1 cellular context compared by ENCODE assay signal in genomic region chr9:68706579-68707201, GRCh38.
TF ChIP-seq lines count a peak whose summit lies in the region.

No MANE protein-coding gene starts in this region.

TF ChIP-seq in GM12878, 131 proteins besides CTCF, POLR2A, EP300 and RAD21 (continued from another document and continues in another):
- TF ChIP-seq BRCA1 (IDR thresholded peaks at IDR 0.05; ENCODE audit: low read depth, low read length) (no peak), TCF3 (IDR thresholded peaks at IDR 0.05; ENCODE audit: borderline replicate concordance, insufficient read depth, low read depth, low read length) (no peak), RCOR1 (conservative IDR thresholded peaks at IDR 0.05; ENCODE audit: low read depth, low read length) (no peak), KLF5 (IDR thresholded peaks at IDR 0.05; ENCODE audit: partially characterized antibody) (no peak), WRNIP1 (IDR thresholded peaks at IDR 0.05; ENCODE audit: borderline replicate concordance, low read depth, low read length) (no peak), NR2C1 (IDR thresholded peaks at IDR 0.05) (no peak), RAD51 (IDR thresholded peaks at IDR 0.05) (no peak), E2F8 (IDR thresholded peaks at IDR 0.05; ENCODE audit: low read depth, partially characterized antibody) (no peak), STAT3 (IDR thresholded peaks at IDR 0.05; ENCODE audit: low read depth, low read length) (no peak), SMARCA5 (IDR thresholded peaks at IDR 0.05) (no peak), MTA3 (IDR thresholded peaks at IDR 0.05; ENCODE audit: borderline replicate concordance, low read length) (peak; percentile 63; the same call in 1 of the 2 replicates), SMAD1 (IDR thresholded peaks at IDR 0.05; ENCODE audit: low read depth, partially characterized antibody) (no peak), NRF1 (conservative IDR thresholded peaks at IDR 0.05; ENCODE audit: low read depth, low read length) (no peak), FOXK2 (IDR thresholded peaks at IDR 0.05) (no peak), BCL11A (IDR thresholded peaks at IDR 0.05; ENCODE audit: low read depth, low read length) (0 out of 2 replicates have a peak, but pooled peaks have one; percentile 9), KDM1A (IDR thresholded peaks at IDR 0.05; ENCODE audit: borderline replicate concordance) (no peak), POLR2AphosphoS5 (IDR thresholded peaks at IDR 0.05; ENCODE audit: low read length) (no peak), ZNF24 (IDR thresholded peaks at IDR 0.05) (no peak), ZNF384 (IDR thresholded peaks at IDR 0.05; ENCODE audit: borderline replicate concordance, low read depth, low read length) (no peak), SUZ12 (IDR thresholded peaks at IDR 0.05; ENCODE audit: unreplicated experiment) (no peak), ASH2L (IDR thresholded peaks at IDR 0.05; ENCODE audit: borderline replicate concordance, low read depth) (no peak), BACH1 (IDR thresholded peaks at IDR 0.05; ENCODE audit: borderline replicate concordance) (no peak), POLR2AphosphoS2 (IDR thresholded peaks at IDR 0.05; ENCODE audit: low read depth, low read length) (no peak), DPF2 (IDR thresholded peaks at IDR 0.05) (0 out of 2 replicates have a peak, but pooled peaks have one; percentile 46), TCF7 (IDR thresholded peaks at IDR 0.05; ENCODE audit: borderline replicate concordance) (no peak; the same call in 1 of the 2 replicates), RB1 (IDR thresholded peaks at IDR 0.05; ENCODE audit: borderline replicate concordance) (no peak), NKRF (conservative IDR thresholded peaks at IDR 0.05) (no peak), TARDBP (IDR thresholded peaks at IDR 0.05; ENCODE audit: borderline replicate concordance) (no peak), IKZF1 (conservative IDR thresholded peaks at IDR 0.05) (peak; percentile 80), SPI1 (IDR thresholded peaks at IDR 0.05; ENCODE audit: borderline replicate concordance, insufficient read depth, low read depth, low read length) (peak; percentile 21; the same call in 1 of the 2 replicates), ESRRA (IDR thresholded peaks at IDR 0.05; ENCODE audit: low read length) (no peak), BCLAF1 (IDR thresholded peaks at IDR 0.05) (no peak), HCFC1 (IDR thresholded peaks at IDR 0.05; ENCODE audit: low read length) (no peak), MLLT1 (IDR thresholded peaks at IDR 0.05) (no peak), RFX5 (IDR thresholded peaks at IDR 0.05; ENCODE audit: low read depth, low read length) (no peak), TAF1 (IDR thresholded peaks at IDR 0.05; ENCODE audit: borderline replicate concordance, low read depth, low read length) (0 out of 2 replicates have a peak, but pooled peaks have one; percentile 30)
- TF ChIP-seq, protein P1, sequence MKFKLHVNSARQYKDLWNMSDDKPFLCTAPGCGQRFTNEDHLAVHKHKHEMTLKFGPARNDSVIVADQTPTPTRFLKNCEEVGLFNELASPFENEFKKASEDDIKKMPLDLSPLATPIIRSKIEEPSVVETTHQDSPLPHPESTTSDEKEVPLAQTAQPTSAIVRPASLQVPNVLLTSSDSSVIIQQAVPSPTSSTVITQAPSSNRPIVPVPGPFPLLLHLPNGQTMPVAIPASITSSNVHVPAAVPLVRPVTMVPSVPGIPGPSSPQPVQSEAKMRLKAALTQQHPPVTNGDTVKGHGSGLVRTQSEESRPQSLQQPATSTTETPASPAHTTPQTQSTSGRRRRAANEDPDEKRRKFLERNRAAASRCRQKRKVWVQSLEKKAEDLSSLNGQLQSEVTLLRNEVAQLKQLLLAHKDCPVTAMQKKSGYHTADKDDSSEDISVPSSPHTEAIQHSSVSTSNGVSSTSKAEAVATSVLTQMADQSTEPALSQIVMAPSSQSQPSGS (IDR thresholded peaks at IDR 0.05; ENCODE audit: low read length): peak; percentile 73
- TF ChIP-seq, protein P2, sequence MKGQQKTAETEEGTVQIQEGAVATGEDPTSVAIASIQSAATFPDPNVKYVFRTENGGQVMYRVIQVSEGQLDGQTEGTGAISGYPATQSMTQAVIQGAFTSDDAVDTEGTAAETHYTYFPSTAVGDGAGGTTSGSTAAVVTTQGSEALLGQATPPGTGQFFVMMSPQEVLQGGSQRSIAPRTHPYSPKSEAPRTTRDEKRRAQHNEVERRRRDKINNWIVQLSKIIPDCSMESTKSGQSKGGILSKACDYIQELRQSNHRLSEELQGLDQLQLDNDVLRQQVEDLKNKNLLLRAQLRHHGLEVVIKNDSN (IDR thresholded peaks at IDR 0.05; ENCODE audit: borderline replicate concordance, extremely low read length, insufficient read depth, low read depth, low read length): no peak
- TF ChIP-seq, protein P3, sequence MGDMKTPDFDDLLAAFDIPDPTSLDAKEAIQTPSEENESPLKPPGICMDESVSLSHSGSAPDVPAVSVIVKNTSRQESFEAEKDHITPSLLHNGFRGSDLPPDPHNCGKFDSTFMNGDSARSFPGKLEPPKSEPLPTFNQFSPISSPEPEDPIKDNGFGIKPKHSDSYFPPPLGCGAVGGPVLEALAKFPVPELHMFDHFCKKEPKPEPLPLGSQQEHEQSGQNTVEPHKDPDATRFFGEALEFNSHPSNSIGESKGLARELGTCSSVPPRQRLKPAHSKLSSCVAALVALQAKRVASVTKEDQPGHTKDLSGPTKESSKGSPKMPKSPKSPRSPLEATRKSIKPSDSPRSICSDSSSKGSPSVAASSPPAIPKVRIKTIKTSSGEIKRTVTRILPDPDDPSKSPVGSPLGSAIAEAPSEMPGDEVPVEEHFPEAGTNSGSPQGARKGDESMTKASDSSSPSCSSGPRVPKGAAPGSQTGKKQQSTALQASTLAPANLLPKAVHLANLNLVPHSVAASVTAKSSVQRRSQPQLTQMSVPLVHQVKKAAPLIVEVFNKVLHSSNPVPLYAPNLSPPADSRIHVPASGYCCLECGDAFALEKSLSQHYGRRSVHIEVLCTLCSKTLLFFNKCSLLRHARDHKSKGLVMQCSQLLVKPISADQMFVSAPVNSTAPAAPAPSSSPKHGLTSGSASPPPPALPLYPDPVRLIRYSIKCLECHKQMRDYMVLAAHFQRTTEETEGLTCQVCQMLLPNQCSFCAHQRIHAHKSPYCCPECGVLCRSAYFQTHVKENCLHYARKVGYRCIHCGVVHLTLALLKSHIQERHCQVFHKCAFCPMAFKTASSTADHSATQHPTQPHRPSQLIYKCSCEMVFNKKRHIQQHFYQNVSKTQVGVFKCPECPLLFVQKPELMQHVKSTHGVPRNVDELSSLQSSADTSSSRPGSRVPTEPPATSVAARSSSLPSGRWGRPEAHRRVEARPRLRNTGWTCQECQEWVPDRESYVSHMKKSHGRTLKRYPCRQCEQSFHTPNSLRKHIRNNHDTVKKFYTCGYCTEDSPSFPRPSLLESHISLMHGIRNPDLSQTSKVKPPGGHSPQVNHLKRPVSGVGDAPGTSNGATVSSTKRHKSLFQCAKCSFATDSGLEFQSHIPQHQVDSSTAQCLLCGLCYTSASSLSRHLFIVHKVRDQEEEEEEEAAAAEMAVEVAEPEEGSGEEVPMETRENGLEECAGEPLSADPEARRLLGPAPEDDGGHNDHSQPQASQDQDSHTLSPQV (IDR thresholded peaks at IDR 0.05): no peak
- TF ChIP-seq, protein P4, sequence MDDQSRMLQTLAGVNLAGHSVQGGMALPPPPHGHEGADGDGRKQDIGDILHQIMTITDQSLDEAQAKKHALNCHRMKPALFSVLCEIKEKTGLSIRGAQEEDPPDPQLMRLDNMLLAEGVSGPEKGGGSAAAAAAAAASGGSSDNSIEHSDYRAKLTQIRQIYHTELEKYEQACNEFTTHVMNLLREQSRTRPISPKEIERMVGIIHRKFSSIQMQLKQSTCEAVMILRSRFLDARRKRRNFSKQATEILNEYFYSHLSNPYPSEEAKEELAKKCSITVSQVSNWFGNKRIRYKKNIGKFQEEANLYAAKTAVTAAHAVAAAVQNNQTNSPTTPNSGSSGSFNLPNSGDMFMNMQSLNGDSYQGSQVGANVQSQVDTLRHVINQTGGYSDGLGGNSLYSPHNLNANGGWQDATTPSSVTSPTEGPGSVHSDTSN (IDR thresholded peaks at IDR 0.05; ENCODE audit: insufficient replicate concordance, low read depth, low read length): no peak
- TF ChIP-seq, protein P5, sequence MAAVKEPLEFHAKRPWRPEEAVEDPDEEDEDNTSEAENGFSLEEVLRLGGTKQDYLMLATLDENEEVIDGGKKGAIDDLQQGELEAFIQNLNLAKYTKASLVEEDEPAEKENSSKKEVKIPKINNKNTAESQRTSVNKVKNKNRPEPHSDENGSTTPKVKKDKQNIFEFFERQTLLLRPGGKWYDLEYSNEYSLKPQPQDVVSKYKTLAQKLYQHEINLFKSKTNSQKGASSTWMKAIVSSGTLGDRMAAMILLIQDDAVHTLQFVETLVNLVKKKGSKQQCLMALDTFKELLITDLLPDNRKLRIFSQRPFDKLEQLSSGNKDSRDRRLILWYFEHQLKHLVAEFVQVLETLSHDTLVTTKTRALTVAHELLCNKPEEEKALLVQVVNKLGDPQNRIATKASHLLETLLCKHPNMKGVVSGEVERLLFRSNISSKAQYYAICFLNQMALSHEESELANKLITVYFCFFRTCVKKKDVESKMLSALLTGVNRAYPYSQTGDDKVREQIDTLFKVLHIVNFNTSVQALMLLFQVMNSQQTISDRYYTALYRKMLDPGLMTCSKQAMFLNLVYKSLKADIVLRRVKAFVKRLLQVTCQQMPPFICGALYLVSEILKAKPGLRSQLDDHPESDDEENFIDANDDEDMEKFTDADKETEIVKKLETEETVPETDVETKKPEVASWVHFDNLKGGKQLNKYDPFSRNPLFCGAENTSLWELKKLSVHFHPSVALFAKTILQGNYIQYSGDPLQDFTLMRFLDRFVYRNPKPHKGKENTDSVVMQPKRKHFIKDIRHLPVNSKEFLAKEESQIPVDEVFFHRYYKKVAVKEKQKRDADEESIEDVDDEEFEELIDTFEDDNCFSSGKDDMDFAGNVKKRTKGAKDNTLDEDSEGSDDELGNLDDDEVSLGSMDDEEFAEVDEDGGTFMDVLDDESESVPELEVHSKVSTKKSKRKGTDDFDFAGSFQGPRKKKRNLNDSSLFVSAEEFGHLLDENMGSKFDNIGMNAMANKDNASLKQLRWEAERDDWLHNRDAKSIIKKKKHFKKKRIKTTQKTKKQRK (IDR thresholded peaks at IDR 0.05; ENCODE audit: low read depth, low read length): no peak
